20 cellular contexts compared by ENCODE assay signal in the genomic region with DNA sequence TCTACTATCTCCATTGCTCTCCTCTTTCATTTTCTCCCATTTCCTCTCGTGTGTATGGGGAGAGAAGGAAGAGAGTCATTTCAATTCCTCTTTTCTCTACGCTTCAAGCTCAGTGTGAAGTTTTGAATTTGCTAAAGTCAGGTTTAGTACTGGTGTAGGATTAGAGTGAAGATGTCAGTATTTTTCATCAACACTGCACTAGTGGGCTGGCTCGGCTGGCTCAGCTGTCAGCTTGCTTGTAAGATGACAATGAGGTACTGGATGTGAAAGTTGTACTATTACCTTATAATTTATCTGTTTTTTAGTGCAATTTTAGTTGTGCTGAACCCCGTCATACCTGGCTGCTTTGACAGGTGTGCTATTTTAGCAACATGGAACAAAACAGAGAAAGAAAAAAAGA. TPM values are rescaled to one million over a fixed set of nuclear protein-coding genes. Genes with fewer than 3 reads are reported as not detected.
DNase-seq lines count a peak whose midpoint lies in the region; ATAC-seq, FAIRE-seq and TF ChIP-seq lines count a peak whose summit lies in the region.
"Had no signal": no experiment of that assay in that cellular context is flagged by ENCODE, and none has a peak within 500 bp of the region (broad histone marks: within the 10 kb centered on the region; RNA-seq: fewer than 3 reads in every experiment).

No MANE protein-coding gene starts in this region.

- WGBS in K562 (ENCODE audit: insufficient coverage, low coverage, missing lambda C conversion rate) = 76% methylated on average over 2 of the region's 4 CpGs
- 57 to 59% methylated on average over 4 of the region's 4 CpGs for WGBS in pancreas, 2 donors

- no peaks in the 10 kb centered on the region for H3K9me1 ChIP-seq in K562 (ENCODE audit: control insufficient read depth, insufficient read depth, low read length)

- TF ChIP-seq CTCF in GM12864 (IDR thresholded peaks at IDR 0.05; ENCODE audit: low read depth, low read length, missing control alignments) = no peak
- no peak for TF ChIP-seq CTCF in K562 (IDR thresholded peaks at IDR 0.05 in 2 of 3, conservative IDR thresholded peaks at IDR 0.05 in 1 of 3; ENCODE audit: insufficient read depth in 2 of 3, low read depth in 1 of 3, low read length in 3 of 3)
- TF ChIP-seq CTCF in pancreas (IDR thresholded peaks at IDR 0.05) = no peak

- peak overlapping the region in 3 of 4 donors; percentile 2 to 34 (median 28) for H3K4me3 Mint-ChIP-seq in CD4-positive, CD25-positive, alpha-beta regulatory T cell

- no peak for TF ChIP-seq EP300 in K562 (IDR thresholded peaks at IDR 0.05; ENCODE audit: low read length)

- in situ Hi-C loops in K562 (cut with MboI) = no loop called here

- no peak for DNase-seq in CD4-positive, CD25-positive, alpha-beta regulatory T cell
- DNase-seq in GM12864 (ENCODE audit: low read depth) = peak; percentile 2
- DNase-seq in MV-4-11 (lab: John Stamatoyannopoulos, UW) = peak; percentile 43
- no peak for DNase-seq in K562 (ENCODE audit: extremely low read depth in 1 of 4, low spot score in 3 of 4)
- no peak for DNase-seq in activated CD4-positive, CD25-positive, alpha-beta regulatory T cell treated with anti-CD3 and anti-CD28 coated beads, Interleukin-2, amount 50 U/mL, for 72 hours
- no peak for DNase-seq in pancreas
- DNase-seq: activated effector memory CD4-positive, alpha-beta T cell treated with Interleukin-2 at 50 U/mL for 16 hours; brain microvascular endothelial cell; DMS153; esophagus squamous epithelium; GM23248; heart left ventricle; NCI-H1048; NCI-H2107; substantia nigra had no signal

- H3K4me2 ChIP-seq in K562 (ENCODE audit: insufficient read depth, low read length) = no peak overlapping the region

- peaks cover 39% of the 10 kb centered on the region for H3K4me1 ChIP-seq in CD4-positive, CD25-positive, alpha-beta regulatory T cell (ENCODE audit: control insufficient read depth, insufficient read depth, low read length, poor library complexity, severe bottlenecking)
- H3K4me1 ChIP-seq in K562 (replicated peaks in 1 of 2; ENCODE audit: control insufficient read depth in 2 of 2, insufficient read depth in 2 of 2, low read length in 2 of 2) = peaks cover 14 to 42% of the 10 kb centered on the region in 2 experiments; a peak in 4 of 5 replicates
- H3K4me1 ChIP-seq in pancreas = no peaks in the 10 kb centered on the region
- H3K4me1 ChIP-seq: heart left ventricle had no signal

- H3K4me3 ChIP-seq in CD4-positive, CD25-positive, alpha-beta regulatory T cell (ENCODE audit: low read depth, low read length) = peak overlapping the region; percentile 63
- H3K4me3 ChIP-seq in GM12864 (ENCODE audit: low read depth, low read length) = no peak overlapping the region
- no peak overlapping the region for H3K4me3 ChIP-seq in K562
- no peak overlapping the region for H3K4me3 ChIP-seq in pancreas
- H3K4me3 ChIP-seq: esophagus squamous epithelium, GM23248, heart left ventricle had no signal

- peak overlapping the region; percentile 74 for H3K27ac ChIP-seq in CD4-positive, CD25-positive, alpha-beta regulatory T cell (ENCODE audit: insufficient read depth, low read length, poor library complexity, severe bottlenecking)
- H3K27ac ChIP-seq in K562 (ENCODE audit: extremely low read depth, low read depth, low read length) (no peak overlapping the region), pancreas (no peak overlapping the region)
- H3K27ac ChIP-seq: brain microvascular endothelial cell, esophagus squamous epithelium, GM23248, heart left ventricle, RWPE1 had no signal

- no peaks in the 10 kb centered on the region for H3K9me3 ChIP-seq in CD4-positive, CD25-positive, alpha-beta regulatory T cell (ENCODE audit: control insufficient read depth in 2 of 2, low read length in 2 of 2)
- H3K9me3 ChIP-seq in K562 (replicated peaks; ENCODE audit: control insufficient read depth, insufficient read depth, low read depth, low read length) (no peaks in the 10 kb centered on the region), pancreas (no peaks in the 10 kb centered on the region)
- H3K9me3 ChIP-seq: esophagus squamous epithelium, heart left ventricle had no signal

- H3K9me3 Mint-ChIP-seq in CD4-positive, CD25-positive, alpha-beta regulatory T cell = no peaks in the 10 kb centered on the region

- TF ChIP-seq RAD21 in K562 (CRISPR knock-in tag; conservative IDR thresholded peaks at IDR 0.05 in 1 of 2, IDR thresholded peaks at IDR 0.05 in 1 of 2) = no peak

- no peaks in the 10 kb centered on the region for H3K36me3 ChIP-seq in CD4-positive, CD25-positive, alpha-beta regulatory T cell (ENCODE audit: control insufficient read depth, insufficient read depth, low read length)
- H3K36me3 ChIP-seq in K562 (ENCODE audit: control insufficient read depth, insufficient read depth, low read length) (no peaks in the 10 kb centered on the region), pancreas (no peaks in the 10 kb centered on the region)
- H3K36me3 ChIP-seq: brain microvascular endothelial cell, esophagus squamous epithelium, heart left ventricle had no signal

- no peak for ATAC-seq in CD4-positive, CD25-positive, alpha-beta regulatory T cell (ENCODE audit: low read depth in 2 of 2)
- ATAC-seq in K562 (no peak), HG02571 (IDR thresholded peaks at IDR 0.05; ENCODE audit: unreplicated experiment) (no peak), pancreas (no peak)
- ATAC-seq: heart left ventricle had no signal

- no peaks in the 10 kb centered on the region for H4K20me1 ChIP-seq in K562 (replicated peaks; ENCODE audit: control insufficient read depth, insufficient read depth, low read length)

- CTCF ChIA-PET in K562 (lab: Yijun Ruan, JAX; ENCODE audit: low intra/inter-chr PET ratio) = no interaction called here

- no peaks in the 10 kb centered on the region for H3K27me3 Mint-ChIP-seq in CD4-positive, CD25-positive, alpha-beta regulatory T cell

- no peak for FAIRE-seq in K562 (lab: Jason Lieb, UNC)
- no peak for FAIRE-seq in pancreas (lab: Jason Lieb, UNC)
- FAIRE-seq: keratinocyte had no signal

- H3K79me2 ChIP-seq in K562 (ENCODE audit: control insufficient read depth, insufficient read depth, low read length) = no peaks in the 10 kb centered on the region

- intact Hi-C loops in K562 (cut with micrococcal nuclease) = no loop called here
- intact Hi-C loops in pancreas (cut with DNase I) = no loop called here

- H3K4me1 Mint-ChIP-seq in CD4-positive, CD25-positive, alpha-beta regulatory T cell = peaks cover 8 to 50% (median 33%) of the 10 kb centered on the region in 4 donors

- no peak for TF ChIP-seq POLR2A in K562 (conservative IDR thresholded peaks at IDR 0.05)

- H3K27ac Mint-ChIP-seq in CD4-positive, CD25-positive, alpha-beta regulatory T cell = peak overlapping the region; percentile 19 to 75 (median 48)

- POLR2A ChIA-PET in K562 (lab: Yijun Ruan, JAX) = no interaction called here

- H3K27me3 ChIP-seq in CD4-positive, CD25-positive, alpha-beta regulatory T cell (ENCODE audit: control insufficient read depth, insufficient read depth, low read length) = no peaks in the 10 kb centered on the region
- H3K27me3 ChIP-seq in K562 (ENCODE audit: control insufficient read depth in 2 of 2, insufficient read depth in 2 of 2, low read length in 2 of 2) (no peaks in the 10 kb centered on the region), pancreas (no peaks in the 10 kb centered on the region)
- H3K27me3 ChIP-seq: brain microvascular endothelial cell, esophagus squamous epithelium, heart left ventricle had no signal

- H3K9ac ChIP-seq in K562 (ENCODE audit: insufficient read depth in 1 of 2, low read depth in 2 of 2, low read length in 2 of 2) = no peak overlapping the region
- H3K9ac ChIP-seq: GM23248 had no signal

- peak overlapping the region; percentile 63 for H2AFZ ChIP-seq in K562 (ENCODE audit: low read depth, low read length)
- H2AFZ ChIP-seq: GM23248 had no signal

- no peaks in the 10 kb centered on the region for H3K36me3 Mint-ChIP-seq in CD4-positive, CD25-positive, alpha-beta regulatory T cell

- no TSS peak for BruUV-seq in K562 (replicated peaks; lab: Mats Ljungman, UMichigan)

RNA-seq across cellular contexts. Expression of gene SH2D1A, which starts 2.1 kb away (rescaled TPM):
- total RNA-seq in CD4-positive, CD25-positive, alpha-beta regulatory T cell = 42.7 TPM
- polyA plus RNA-seq in CD4-positive, CD25-positive, alpha-beta regulatory T cell = 100 to 1,000 TPM in 1 of 4 donors, 10 to 100 TPM in 3; 69.1 to 128 (median 77.3) TPM
- total RNA-seq in K562 (2011; cell fraction: chromatin; rRNA removed; ENCODE audit: low replicate concordance) = 0.25 TPM in 1 of 2 replicates, not detected in the other
- total RNA-seq in K562 (2011; cell fraction: nucleolus; rRNA removed) = not detected in 2 replicates
- not detected in 2 replicates for total RNA-seq in K562 (2011; cell fraction: nucleoplasm; rRNA removed)
- total RNA-seq in K562 (2014; rRNA removed) = 0.09 and 0.16 TPM in 2 replicates
- total RNA-seq in K562 (2014; rRNA removed; fragmentation: Illumina TruSeq; extraction: Trizol) = 0.22 and 0.25 TPM in 2 replicates
- 0.07 and 0.11 TPM in 2 replicates for total RNA-seq in K562 (2015; rRNA removed; fragmentation: Illumina TruSeq; extraction: Trizol)
- 0.16 and 0.27 TPM in 2 replicates for total RNA-seq in K562 (2021)
- 0.07 and 0.52 TPM in 2 replicates for polyA plus RNA-seq in K562 (2011; rRNA removed)
- polyA plus RNA-seq in K562 (2011; cell fraction: cytosol; rRNA removed) = not detected in 2 replicates
- not detected in 2 replicates for polyA plus RNA-seq in K562 (2011; cell fraction: nucleus; rRNA removed)
- 0.05 and 0.08 TPM in 2 replicates for polyA plus RNA-seq in K562 (2012)
- polyA plus RNA-seq in K562 (2014; fragmentation: Illumina TruSeq; extraction: Trizol) = 0.07 and 0.19 TPM in 2 replicates
- polyA plus RNA-seq in K562 (2014; fragmentation: Nextera tagmentation; extraction: Ambion mirVana) = under 1 TPM; 0.11 to 0.35 TPM
- polyA plus RNA-seq in K562 (2014; rRNA removed) = 0.09 and 0.12 TPM in 2 replicates
- 0.12 TPM in 1 of 2 replicates, not detected in the other for polyA minus RNA-seq in K562 (2011; rRNA and poly(A)+ RNA removed)
- not detected in 2 replicates for polyA minus RNA-seq in K562 (2011; cell fraction: cytosol; rRNA and poly(A)+ RNA removed)
- polyA minus RNA-seq in K562 (2011; cell fraction: nucleus; rRNA and poly(A)+ RNA removed) = not detected in 2 replicates
- total RNA-seq in pancreas = under 1 TPM in 4 of 6 donors, not detected in 2; 0.09 to 0.23 (median 0.15) TPM
- polyA plus RNA-seq in pancreas = under 1 TPM; 0.08 to 0.21 TPM
- total RNA-seq: dermis microvascular lymphatic vessel endothelial cell, GM23248 had no signal
- polyA plus RNA-seq: GM23248, neural cell had no signal

RNA-seq across cellular contexts. Expression of gene TEX13D, which starts 11.8 kb away (rescaled TPM):
- total RNA-seq in CD4-positive, CD25-positive, alpha-beta regulatory T cell = not detected
- not detected for polyA plus RNA-seq in CD4-positive, CD25-positive, alpha-beta regulatory T cell
- total RNA-seq in K562 (2011; cell fraction: chromatin; rRNA removed; ENCODE audit: low replicate concordance) = not detected in 2 replicates
- not detected in 2 replicates for total RNA-seq in K562 (2011; cell fraction: nucleolus; rRNA removed)
- total RNA-seq in K562 (2011; cell fraction: nucleoplasm; rRNA removed) = not detected in 2 replicates
- total RNA-seq in K562 (2014; rRNA removed) = not detected in 2 replicates
- total RNA-seq in K562 (2014; rRNA removed; fragmentation: Illumina TruSeq; extraction: Trizol) = not detected in 2 replicates
- total RNA-seq in K562 (2015; rRNA removed; fragmentation: Illumina TruSeq; extraction: Trizol) = not detected in 2 replicates
- not detected in 2 replicates for total RNA-seq in K562 (2021)
- not detected in 2 replicates for polyA plus RNA-seq in K562 (2011; rRNA removed)
- not detected in 2 replicates for polyA plus RNA-seq in K562 (2011; cell fraction: cytosol; rRNA removed)
- not detected in 2 replicates for polyA plus RNA-seq in K562 (2011; cell fraction: nucleus; rRNA removed)
- polyA plus RNA-seq in K562 (2012) = not detected in 2 replicates
- not detected in 2 replicates for polyA plus RNA-seq in K562 (2014; fragmentation: Illumina TruSeq; extraction: Trizol)
- polyA plus RNA-seq in K562 (2014; fragmentation: Nextera tagmentation; extraction: Ambion mirVana) = under 1 TPM in 1 of 2 experiments, not detected in 1; 0.06 TPM
- not detected in 2 replicates for polyA plus RNA-seq in K562 (2014; rRNA removed)
- polyA minus RNA-seq in K562 (2011; rRNA and poly(A)+ RNA removed) = not detected in 2 replicates
- polyA minus RNA-seq in K562 (2011; cell fraction: cytosol; rRNA and poly(A)+ RNA removed) = not detected in 2 replicates
- polyA minus RNA-seq in K562 (2011; cell fraction: nucleus; rRNA and poly(A)+ RNA removed) = not detected in 2 replicates
- not detected for total RNA-seq in pancreas
- under 1 TPM in 1 of 2 donors, not detected in 1; 0.02 TPM for polyA plus RNA-seq in pancreas
- total RNA-seq: dermis microvascular lymphatic vessel endothelial cell, esophagus squamous epithelium, GM23248, heart left ventricle had no signal
- polyA plus RNA-seq: heart left ventricle, keratinocyte, neural cell had no signal

Comparison
In these comparisons a context has a peak if more than half of its experiments do, and no peak if none do; other contexts are left out.
1. DNase-seq: peak in GM12864 (single experiment) and MV-4-11 (single experiment); none in CD4-positive, CD25-positive, alpha-beta regulatory T cell (0 of 3), K562 (0 of 4), activated CD4-positive, CD25-positive, alpha-beta regulatory T cell treated with anti-CD3 and anti-CD28 coated beads, Interleukin-2, amount 50 U/mL, for 72 hours (single experiment) and pancreas (0 of 6).
2. RNA of gene SH2D1A, which starts 2.1 kb away (total RNA-seq): 42.7 TPM in CD4-positive, CD25-positive, alpha-beta regulatory T cell (single experiment); 0.07 to 0.27 TPM in K562 and 0.09 to 0.23 TPM in pancreas; every median in the first group is over 10 times any median in the second.